Comparison of ENCODE assay signal across 34 cellular contexts in genomic region chr20:4230185-4230584, GRCh38. TPM values are rescaled to one million over a fixed set of nuclear protein-coding genes. Genes with fewer than 3 reads are reported as not detected.
"Had no signal": no experiment of that assay in that cellular context is flagged by ENCODE, and none has a peak within 500 bp of the region (broad histone marks: within the 10 kb centered on the region; RNA-seq: fewer than 3 reads in every experiment).

No MANE protein-coding gene starts in this region.

- H3K36me3 Mint-ChIP-seq: activated naive CD8-positive, alpha-beta T cell; WTC11 had no signal

- FAIRE-seq: astrocyte, bronchial epithelial cell, colon had no signal

- DNase-seq: activated CD4-positive, alpha-beta T cell treated with anti-CD3 and anti-CD28 coated beads for 1 hour; activated CD4-positive, alpha-beta T cell treated with anti-CD3 and anti-CD28 coated beads for 4 hours; activated CD4-positive, alpha-beta T cell treated with anti-CD3 and anti-CD28 coated beads, Interleukin-2, amount 10 ng/mL, durations not matched to agents 7 days and 5 days; activated CD4-positive, alpha-beta T cell treated with anti-CD3 and anti-CD28 coated beads, Interleukin-2, amount 50 U/mL, for 4 hours; activated CD8-positive, alpha-beta memory T cell treated with anti-CD3 and anti-CD28 coated beads for 24 hours; activated CD8-positive, alpha-beta T cell treated with anti-CD3 and anti-CD28 coated beads for 36 hours; activated effector memory CD4-positive, alpha-beta T cell treated with Interleukin-2 at 50 U/mL for 16 hours; activated gamma-delta T cell treated with Interleukin-2 at 50 U/mL for 16 hours; activated naive CD4-positive, alpha-beta T cell treated with anti-CD3 and anti-CD28 coated beads, Interleukin-2, amount 50 U/mL, for 16 hours; activated naive CD4-positive, alpha-beta T cell treated with Interleukin-2 at 50 U/mL for 16 hours; activated T-cell treated with anti-CD3 and anti-CD28 coated beads, Interleukin-2, amount 50 U/mL, for 4 hours; amniotic stem cell; anterior cingulate cortex; brain microvascular endothelial cell; cortex of kidney; dermis blood vessel endothelial cell; effector CD4-positive, alpha-beta T cell; effector memory CD8-positive, alpha-beta T cell; erythroblast; gastrocnemius medialis; glutamatergic neuron; heart left ventricle; T-helper 2 cell had no signal

- H3K4me1 ChIP-seq: foreskin keratinocyte had no signal

- H3K9me3 ChIP-seq: gastrocnemius medialis had no signal

- H3K27ac ChIP-seq: brain microvascular endothelial cell, esophagus muscularis mucosa, foreskin keratinocyte, gastrocnemius medialis, heart left ventricle, VCaP had no signal

- H3K9me3 Mint-ChIP-seq: activated CD4-positive, alpha-beta T cell treated with anti-CD3 and anti-CD28 coated beads, Interleukin-2, amount 10 ng/mL, durations not matched to agents 7 days and 5 days; activated CD8-positive, alpha-beta T cell treated with anti-CD3 and anti-CD28 coated beads for 36 hours; activated T-cell treated with anti-CD3 and anti-CD28 coated beads, Interleukin-2, amount 50 U/mL, for 4 hours; activated T-helper 17 cell treated with anti-CD3 and anti-CD28 coated beads, Interleukin-2, amount 50 U/mL, for 72 hours; central memory CD8-positive, alpha-beta T cell; effector memory CD8-positive, alpha-beta T cell had no signal

- ATAC-seq: activated CD8-positive, alpha-beta T cell treated with anti-CD3 and anti-CD28 coated beads for 36 hours; activated T-cell treated with anti-CD3 and anti-CD28 coated beads, Interleukin-2, amount 50 U/mL, for 4 hours; activated T-helper 17 cell treated with anti-CD3 and anti-CD28 coated beads, Interleukin-2, amount 50 U/mL, for 72 hours; effector memory CD8-positive, alpha-beta T cell; foreskin keratinocyte; gastrocnemius medialis; heart left ventricle; WTC11 had no signal

- H3K27me3 Mint-ChIP-seq: activated CD4-positive, alpha-beta T cell treated with anti-CD3 and anti-CD28 coated beads, Interleukin-2, amount 10 ng/mL, durations not matched to agents 7 days and 5 days had no signal

- H3K4me3 Mint-ChIP-seq: activated CD4-positive, alpha-beta T cell treated with anti-CD3 and anti-CD28 coated beads, Interleukin-2, amount 10 ng/mL, durations not matched to agents 7 days and 5 days; activated CD8-positive, alpha-beta T cell treated with anti-CD3 and anti-CD28 coated beads for 36 hours; activated naive CD8-positive, alpha-beta T cell; activated T-cell treated with anti-CD3 and anti-CD28 coated beads, Interleukin-2, amount 50 U/mL, for 4 hours; activated T-helper 17 cell treated with anti-CD3 and anti-CD28 coated beads, Interleukin-2, amount 50 U/mL, for 72 hours; central memory CD8-positive, alpha-beta T cell; effector memory CD8-positive, alpha-beta T cell; WTC11 had no signal

- H3K4me3 ChIP-seq: esophagus muscularis mucosa, gastrocnemius medialis, heart left ventricle had no signal

- H3K27me3 ChIP-seq: brain microvascular endothelial cell, gastrocnemius medialis had no signal

- H3K36me3 ChIP-seq: brain microvascular endothelial cell, esophagus muscularis mucosa, gastrocnemius medialis, heart left ventricle had no signal

- H3K4me1 Mint-ChIP-seq: activated CD4-positive, alpha-beta T cell treated with anti-CD3 and anti-CD28 coated beads, Interleukin-2, amount 10 ng/mL, durations not matched to agents 7 days and 5 days; activated T-helper 17 cell treated with anti-CD3 and anti-CD28 coated beads, Interleukin-2, amount 50 U/mL, for 72 hours; central memory CD8-positive, alpha-beta T cell; WTC11 had no signal

- H3K27ac Mint-ChIP-seq: activated CD4-positive, alpha-beta T cell treated with anti-CD3 and anti-CD28 coated beads, Interleukin-2, amount 10 ng/mL, durations not matched to agents 7 days and 5 days; activated CD8-positive, alpha-beta T cell treated with anti-CD3 and anti-CD28 coated beads for 36 hours; activated naive CD8-positive, alpha-beta T cell; activated T-helper 17 cell treated with anti-CD3 and anti-CD28 coated beads, Interleukin-2, amount 50 U/mL, for 72 hours; effector memory CD8-positive, alpha-beta T cell; WTC11 had no signal

RNA-seq across cellular contexts. Expression of gene ADRA1D, which starts 18.9 kb away (rescaled TPM):
- total RNA-seq: activated CD4-positive, alpha-beta T cell treated with anti-CD3 and anti-CD28 coated beads, Interleukin-2, amount 10 ng/mL, durations not matched to agents 7 days and 5 days; activated CD8-positive, alpha-beta T cell treated with anti-CD3 and anti-CD28 coated beads for 36 hours; activated T-cell treated with anti-CD3 and anti-CD28 coated beads, Interleukin-2, amount 50 U/mL, for 4 hours; activated T-helper 17 cell treated with anti-CD3 and anti-CD28 coated beads, Interleukin-2, amount 50 U/mL, for 72 hours; astrocyte; bronchial epithelial cell; dermis blood vessel endothelial cell; foreskin keratinocyte; T-helper 1 cell treated with Interleukin-12 subunit alpha and Interleukin-12 subunit beta and Interleukin-4 antibody, amounts not matched to agents 30 ng/mL and 1 ng/mL, for 36 hours had no signal
